ENCODE assay signal across 8 cellular contexts in genomic region chr10:62492012-62492869, GRCh38.
A peak's percentile ranks its signal among the peaks of the same experiment; 100 is the strongest.
DNase-seq lines count a peak whose midpoint lies in the region; ATAC-seq, FAIRE-seq and TF ChIP-seq lines count a peak whose summit lies in the region.

No MANE protein-coding gene starts in this region.

- no peak for FAIRE-seq in small intestine (lab: Jason Lieb, UNC)

- TF ChIP-seq CTCF in HFF-Myc (IDR thresholded peaks at IDR 0.05; ENCODE audit: low read depth, low read length, missing control alignments) (peak; percentile 41), gastroesophageal sphincter (IDR thresholded peaks at IDR 0.05) (peak in 3 of 4 experiments; percentile 24 to 49 (median 45))

- in situ Hi-C loops in Caki2 (cut with HindIII; ENCODE audit: low pct_unique_long_range_greater_than_20kb, low sequenced_read_pairs), result no loop called here

- WGBS in gastroesophageal sphincter (ENCODE audit: low coverage in 1 of 2), 2 donors, result 59 to 65% methylated on average over 5 of the region's 5 CpGs
- WGBS in small intestine, 3 donors, result 70 to 75% (median 73%) methylated on average over 5 of the region's 5 CpGs

- no peak overlapping the region for H3K27ac ChIP-seq in gastroesophageal sphincter
- no peak overlapping the region for H3K27ac ChIP-seq in small intestine (ENCODE audit: low read depth in 1 of 2, low read length in 1 of 2)

- TF ChIP-seq POLR2A in gastroesophageal sphincter (IDR thresholded peaks at IDR 0.05), result no peak

- no peaks in the 10 kb centered on the region for H3K4me1 ChIP-seq in gastroesophageal sphincter
- H3K4me1 ChIP-seq in small intestine (ENCODE audit: control insufficient read depth in 2 of 2, insufficient read depth in 1 of 2, low read depth in 1 of 2, low read length in 1 of 2), result no peaks in the 10 kb centered on the region

- no peaks in the 10 kb centered on the region for H3K9me3 ChIP-seq in gastroesophageal sphincter
- no peaks in the 10 kb centered on the region for H3K9me3 ChIP-seq in small intestine (ENCODE audit: control insufficient read depth, low read depth)

- TF ChIP-seq EP300 in gastroesophageal sphincter (IDR thresholded peaks at IDR 0.05), result no peak

- H3K27me3 ChIP-seq in gastroesophageal sphincter (no peaks in the 10 kb centered on the region), small intestine (ENCODE audit: control insufficient read depth in 2 of 2, insufficient read depth in 2 of 2, low read length in 2 of 2) (no peaks in the 10 kb centered on the region)

- intact Hi-C loops in posterior cingulate gyrus (cut with DNase I), result no loop called here

- no peaks in the 10 kb centered on the region for H3K36me3 ChIP-seq in gastroesophageal sphincter
- no peaks in the 10 kb centered on the region for H3K36me3 ChIP-seq in small intestine (ENCODE audit: control insufficient read depth in 2 of 2, insufficient read depth in 2 of 2, low read length in 2 of 2)

- H3K4me3 ChIP-seq in HFF-Myc (replicated peaks; ENCODE audit: low read depth, low read length) (no peak overlapping the region), gastroesophageal sphincter (no peak overlapping the region), small intestine (ENCODE audit: low read depth in 1 of 2, low read length in 2 of 2) (no peak overlapping the region)

- DNase-seq in Caki2 (ENCODE audit: low read depth), result peak; percentile 23
- no peak for DNase-seq in HFF-Myc (ENCODE audit: extremely low read depth, low read depth)
- DNase-seq in SK-N-DZ (ENCODE audit: low spot score), result peak; percentile 11
- peak; percentile 6 for DNase-seq in small intestine
- no peak for DNase-seq in posterior cingulate gyrus
- DNase-seq in GOT3 (lab: John Stamatoyannopoulos, UW), result no peak

- peak; percentile 50 for ATAC-seq in gastroesophageal sphincter
- no peak for ATAC-seq in GM21619 (IDR thresholded peaks at IDR 0.05; ENCODE audit: unreplicated experiment)

Comparison
In these comparisons a context has a peak if more than half of its experiments do, and no peak if none do; other contexts are left out.
1. DNase-seq: peak in Caki2 (single experiment), SK-N-DZ (single experiment) and small intestine (single experiment); none in HFF-Myc (single experiment), posterior cingulate gyrus (0 of 10) and GOT3 (single experiment).